Comparison of ENCODE assay signal across 19 cellular contexts in the genomic region with DNA sequence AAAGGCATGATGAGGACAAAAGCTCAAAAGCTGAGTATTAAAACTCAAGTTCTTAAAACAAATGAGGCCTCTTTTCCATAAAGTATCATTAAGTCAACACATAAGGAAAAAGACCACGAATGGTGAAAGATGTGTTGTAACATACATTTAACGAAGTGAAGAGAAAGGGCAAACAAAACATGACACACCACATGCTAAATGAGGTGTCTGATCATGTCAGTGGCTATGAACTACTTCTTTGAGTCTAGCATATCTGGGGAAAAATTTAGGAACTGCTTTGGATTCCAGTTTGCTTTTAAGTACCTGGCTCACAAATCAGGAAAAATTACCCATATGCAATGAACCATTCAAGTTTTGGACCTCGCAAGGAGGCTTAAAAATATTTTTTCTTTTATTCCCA.
"Had no signal": no experiment of that assay in that cellular context is flagged by ENCODE, and none has a peak within 500 bp of the region (broad histone marks: within the 10 kb centered on the region; RNA-seq: fewer than 3 reads in every experiment).

No MANE protein-coding gene starts in this region.

- ATAC-seq: left ventricle myocardium superior; lower lobe of right lung; pancreas; right lobe of liver; stimulated activated naive CD8-positive, alpha-beta T cell treated with anti-CD3 and anti-CD28 coated beads, Interleukin-15, amount 100 ng/mL, for 72 hours; upper lobe of right lung had no signal

- H3K4me1 Mint-ChIP-seq: nephron had no signal

- H3K27ac Mint-ChIP-seq: nephron; stimulated activated naive CD8-positive, alpha-beta T cell treated with anti-CD3 and anti-CD28 coated beads, Interleukin-15, amount 100 ng/mL, for 72 hours had no signal

- H3K4me3 ChIP-seq: dorsolateral prefrontal cortex, lower lobe of right lung, pancreas, right lobe of liver, suprapubic skin, transverse colon, upper lobe of right lung, uterus had no signal

- DNase-seq: dorsolateral prefrontal cortex; effector CD4-positive, alpha-beta T cell; head of caudate nucleus; left ventricle myocardium superior; lower lobe of right lung; nucleus accumbens; pancreas; right lobe of liver; small intestine; stimulated activated CD4-positive, alpha-beta T cell treated with anti-CD3 and anti-CD28 coated beads, Interleukin-15, amount 100 ng/mL, for 24 hours; stimulated activated CD4-positive, alpha-beta T cell treated with anti-CD3 and anti-CD28 coated beads, Interleukin-2, amount 100 ng/mL, for 48 hours; stimulated activated CD8-positive, alpha-beta memory T cell treated with anti-CD3 and anti-CD28 coated beads, Interleukin-4, amount 100 ng/mL, for 48 hours; stimulated activated naive CD4-positive, alpha-beta T cell; stimulated activated naive CD8-positive, alpha-beta T cell treated with anti-CD3 and anti-CD28 coated beads, Interleukin-15, amount 100 ng/mL, for 72 hours; transverse colon; upper lobe of right lung; uterus had no signal

- H3K9me3 Mint-ChIP-seq: nephron; stimulated activated naive CD8-positive, alpha-beta T cell treated with anti-CD3 and anti-CD28 coated beads, Interleukin-15, amount 100 ng/mL, for 72 hours had no signal

- H3K27me3 Mint-ChIP-seq: stimulated activated naive CD8-positive, alpha-beta T cell treated with anti-CD3 and anti-CD28 coated beads, Interleukin-15, amount 100 ng/mL, for 72 hours had no signal

- H3K4me3 Mint-ChIP-seq: nephron; stimulated activated naive CD8-positive, alpha-beta T cell treated with anti-CD3 and anti-CD28 coated beads, Interleukin-15, amount 100 ng/mL, for 72 hours had no signal
